Comparison of ENCODE assay signal across 19 cellular contexts in genomic region chr20:10366898-10367419, GRCh38.
DNase-seq lines count a peak whose midpoint lies in the region; ATAC-seq, FAIRE-seq and TF ChIP-seq lines count a peak whose summit lies in the region.
"Had no signal": no experiment of that assay in that cellular context is flagged by ENCODE, and none has a peak within 500 bp of the region (broad histone marks: within the 10 kb centered on the region; RNA-seq: fewer than 3 reads in every experiment).

No MANE protein-coding gene starts in this region.

- POLR2A ChIA-PET in A549 (lab: Yijun Ruan, JAX), result interaction anchor here (1.1 to 2.4 kb wide), 3 partner anchors 14 to 148 kb away, joined by 3 to 10 read pairs (median 8); partner anchors contain the start of genes MKKS, SLX4IP and SNAP25

- H3K4me3 Mint-ChIP-seq in astrocyte (ENCODE audit: unreplicated experiment) (no peak overlapping the region), CD14-positive monocyte (no peak overlapping the region)
- H3K4me3 Mint-ChIP-seq: CD8-positive, alpha-beta T cell; H9; IgD-negative memory B cell had no signal

- no peak for TF ChIP-seq EP300 in A549 (IDR thresholded peaks at IDR 0.05)

- TF ChIP-seq POLR2A in A549 (IDR thresholded peaks at IDR 0.05; ENCODE audit: low read length), result no peak

- no peaks in the 10 kb centered on the region for H3K36me3 Mint-ChIP-seq in astrocyte (ENCODE audit: low read depth, unreplicated experiment)
- H3K36me3 Mint-ChIP-seq in CD14-positive monocyte, result no peaks in the 10 kb centered on the region
- H3K36me3 Mint-ChIP-seq: CD8-positive, alpha-beta T cell; IgD-negative memory B cell had no signal

- no peak for ATAC-seq in A549
- no peak for ATAC-seq in GM18511 (IDR thresholded peaks at IDR 0.05; ENCODE audit: unreplicated experiment)
- ATAC-seq: CD8-positive, alpha-beta T cell; GM12878 had no signal

- H3K9me3 ChIP-seq in A549 (no peaks in the 10 kb centered on the region; the same call in 2 of the 3 replicates), astrocyte (ENCODE audit: insufficient read depth, low read depth, low read length) (no peaks in the 10 kb centered on the region), hepatocyte (ENCODE audit: low read depth) (no peaks in the 10 kb centered on the region)
- H3K9me3 ChIP-seq: BLaER1 had no signal

- in situ Hi-C loops in brain microvascular endothelial cell (cut with HindIII; ENCODE audit: low pct_ligation_motif_present, low sequenced_read_pairs), result no loop called here

- TF ChIP-seq CTCF in A549 (IDR thresholded peaks at IDR 0.05) (no peak), astrocyte (IDR thresholded peaks at IDR 0.05; ENCODE audit: insufficient read depth, low read depth, low read length) (no peak), hepatocyte (IDR thresholded peaks at IDR 0.05; ENCODE audit: poor library complexity) (no peak), brain microvascular endothelial cell (IDR thresholded peaks at IDR 0.05; ENCODE audit: low read depth, low read length, missing control alignments) (no peak), CD14-positive monocyte (IDR thresholded peaks at IDR 0.05) (no peak)

- H3K4me2 ChIP-seq in A549 (peak overlapping the region; percentile 8; the same call in 1 of the 3 replicates), astrocyte (ENCODE audit: low read length) (no peak overlapping the region), hepatocyte (peak overlapping the region; percentile 24)
- H3K4me2 ChIP-seq: BLaER1 had no signal

- H3K4me1 Mint-ChIP-seq in astrocyte (ENCODE audit: low read depth, unreplicated experiment) (peaks cover 9% of the 10 kb centered on the region), CD14-positive monocyte (no peaks in the 10 kb centered on the region)
- H3K4me1 Mint-ChIP-seq: IgD-negative memory B cell had no signal

- 71% methylated on average over 3 of the region's 3 CpGs for WGBS in A549 (ENCODE audit: missing lambda C conversion rate)
- WGBS in hepatocyte (ENCODE audit: low lambda C conversion rate, missing lambda C conversion rate), result 83% methylated on average over 3 of the region's 3 CpGs

- H3K79me2 ChIP-seq in astrocyte (ENCODE audit: insufficient read depth, low read length) (no peaks in the 10 kb centered on the region), hepatocyte (no peaks in the 10 kb centered on the region)

- DNase-seq in A549 (ENCODE audit: low read depth in 1 of 2, low spot score in 1 of 2) (no peak), astrocyte (ENCODE audit: low read depth) (peak; percentile 36), hepatocyte (ENCODE audit: low spot score) (no peak), lung microvascular endothelial cell (ENCODE audit: low read depth in 2 of 2) (peak; percentile 26 to 47), DMS53 treated with DMSO at 0.1 percent for 48 hours (lab: John Stamatoyannopoulos, UW; ENCODE audit: unreplicated experiment) (no peak), brain microvascular endothelial cell (no peak), CD14-positive monocyte (ENCODE audit: low spot score) (no peak)
- DNase-seq: Calu3; CD8-positive, alpha-beta T cell; DND-41; EL; H9 had no signal

- TF ChIP-seq RAD21 in A549 (conservative IDR thresholded peaks at IDR 0.05 in 1 of 2, IDR thresholded peaks at IDR 0.05 in 1 of 2), result no peak

- CTCF ChIA-PET in A549 (lab: Yijun Ruan, JAX), result interaction anchor here (1.0 to 2.5 kb wide), 7 partner anchors 9 to 389 kb away, joined by 3 to 9 read pairs (median 7); no protein-coding TSS in a partner anchor

- H3K9me3 Mint-ChIP-seq in astrocyte (ENCODE audit: unreplicated experiment) (no peaks in the 10 kb centered on the region), CD14-positive monocyte (peaks cover 0 to 3% (median 0%) of the 10 kb centered on the region in 7 donors)
- H3K9me3 Mint-ChIP-seq: CD8-positive, alpha-beta T cell; H9; IgD-negative memory B cell had no signal

- intact Hi-C loops in CD14-positive monocyte (cut with micrococcal nuclease), result no loop called here

- H3K4me1 ChIP-seq in A549 (peaks cover 52% of the 10 kb centered on the region), astrocyte (ENCODE audit: insufficient read depth, low read length) (peaks cover 10% of the 10 kb centered on the region), hepatocyte (ENCODE audit: insufficient read depth) (peaks cover 13% of the 10 kb centered on the region)
- H3K4me1 ChIP-seq: BLaER1 had no signal

- H3K27me3 ChIP-seq in astrocyte (ENCODE audit: insufficient read depth, low read length), result peaks cover 5% of the 10 kb centered on the region
- H3K27me3 ChIP-seq in hepatocyte, result no peaks in the 10 kb centered on the region
- no peaks in the 10 kb centered on the region for H3K27me3 ChIP-seq in brain microvascular endothelial cell (replicated peaks)
- H3K27me3 ChIP-seq: BLaER1 had no signal

- H3K4me3 ChIP-seq in A549, result no peak overlapping the region
- no peak overlapping the region for H3K4me3 ChIP-seq in astrocyte (ENCODE audit: insufficient read depth, low read depth, low read length)
- no peak overlapping the region for H3K4me3 ChIP-seq in hepatocyte
- H3K4me3 ChIP-seq in brain microvascular endothelial cell (ENCODE audit: low read depth, low read length), result no peak overlapping the region
- H3K4me3 ChIP-seq: BLaER1, GM12878 had no signal

- H4K20me1 ChIP-seq in astrocyte (ENCODE audit: insufficient read depth, low read length) (no peaks in the 10 kb centered on the region), hepatocyte (ENCODE audit: insufficient read depth, poor library complexity, severe bottlenecking) (no peaks in the 10 kb centered on the region)
- H4K20me1 ChIP-seq: BLaER1 had no signal

- H3K27ac Mint-ChIP-seq in astrocyte (ENCODE audit: unreplicated experiment), result no peak overlapping the region
- H3K27ac Mint-ChIP-seq in CD14-positive monocyte, result no peak overlapping the region
- H3K27ac Mint-ChIP-seq: CD8-positive, alpha-beta T cell; IgD-negative memory B cell had no signal

- FAIRE-seq in A549 (lab: Jason Lieb, UNC) (no peak), astrocyte (lab: Jason Lieb, UNC) (no peak)
- FAIRE-seq: GM12878, H1, HTR-8/SVneo had no signal

- H3K36me3 ChIP-seq in astrocyte (ENCODE audit: insufficient read depth, low read length), result no peaks in the 10 kb centered on the region
- H3K36me3 ChIP-seq in hepatocyte (replicated peaks; ENCODE audit: insufficient read depth, low read depth), result no peaks in the 10 kb centered on the region
- no peaks in the 10 kb centered on the region for H3K36me3 ChIP-seq in brain microvascular endothelial cell (replicated peaks)
- H3K36me3 ChIP-seq: BLaER1 had no signal

- H3K27ac ChIP-seq in A549 (peak overlapping the region; percentile 90 to 93), astrocyte (ENCODE audit: low read depth, low read length) (no peak overlapping the region), hepatocyte (peak overlapping the region; percentile 29), brain microvascular endothelial cell (no peak overlapping the region)
- H3K27ac ChIP-seq: 22Rv1, BLaER1 had no signal

- H2AFZ ChIP-seq in astrocyte (ENCODE audit: low read depth, low read length) (no peak overlapping the region), hepatocyte (no peak overlapping the region)

- no peaks in the 10 kb centered on the region for H3K9me2 ChIP-seq in hepatocyte (replicated peaks; ENCODE audit: insufficient read depth)

- no peak overlapping the region for H3K9ac ChIP-seq in astrocyte (ENCODE audit: low read length)
- H3K9ac ChIP-seq: BLaER1 had no signal

- H3K27me3 Mint-ChIP-seq in astrocyte (ENCODE audit: low read depth, unreplicated experiment), result peaks cover 7% of the 10 kb centered on the region
- peaks cover 0 to 2% (median 0%) of the 10 kb centered on the region in 3 donors for H3K27me3 Mint-ChIP-seq in CD14-positive monocyte (ENCODE audit: low read depth in 3 of 3)

TF ChIP-seq in A549, 52 proteins besides CTCF, POLR2A, EP300 and RAD21:
- TF ChIP-seq HDAC2 (IDR thresholded peaks at IDR 0.05) (no peak), ZFP36 (IDR thresholded peaks at IDR 0.05; ENCODE audit: borderline replicate concordance, partially characterized antibody) (no peak), ESRRA (IDR thresholded peaks at IDR 0.05; ENCODE audit: borderline replicate concordance, low read length) (no peak), RNF2 (IDR thresholded peaks at IDR 0.05; ENCODE audit: borderline replicate concordance, low read depth) (no peak)
- TF ChIP-seq, protein P1, sequence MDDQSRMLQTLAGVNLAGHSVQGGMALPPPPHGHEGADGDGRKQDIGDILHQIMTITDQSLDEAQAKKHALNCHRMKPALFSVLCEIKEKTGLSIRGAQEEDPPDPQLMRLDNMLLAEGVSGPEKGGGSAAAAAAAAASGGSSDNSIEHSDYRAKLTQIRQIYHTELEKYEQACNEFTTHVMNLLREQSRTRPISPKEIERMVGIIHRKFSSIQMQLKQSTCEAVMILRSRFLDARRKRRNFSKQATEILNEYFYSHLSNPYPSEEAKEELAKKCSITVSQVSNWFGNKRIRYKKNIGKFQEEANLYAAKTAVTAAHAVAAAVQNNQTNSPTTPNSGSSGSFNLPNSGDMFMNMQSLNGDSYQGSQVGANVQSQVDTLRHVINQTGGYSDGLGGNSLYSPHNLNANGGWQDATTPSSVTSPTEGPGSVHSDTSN (IDR thresholded peaks at IDR 0.05), result no peak

Comparison
In these comparisons a context has a peak if more than half of its experiments do, and no peak if none do; other contexts are left out.
1. DNase-seq: peak in astrocyte (single experiment) and lung microvascular endothelial cell (2 of 2); none in A549 (0 of 2), hepatocyte (single experiment), DMS53 treated with DMSO at 0.1 percent for 48 hours (single experiment), brain microvascular endothelial cell (single experiment) and CD14-positive monocyte (single experiment).
2. H3K27ac ChIP-seq: peak in A549 (2 of 2) and hepatocyte (single experiment); none in astrocyte (single experiment) and brain microvascular endothelial cell (single experiment).